In the genomic region with DNA sequence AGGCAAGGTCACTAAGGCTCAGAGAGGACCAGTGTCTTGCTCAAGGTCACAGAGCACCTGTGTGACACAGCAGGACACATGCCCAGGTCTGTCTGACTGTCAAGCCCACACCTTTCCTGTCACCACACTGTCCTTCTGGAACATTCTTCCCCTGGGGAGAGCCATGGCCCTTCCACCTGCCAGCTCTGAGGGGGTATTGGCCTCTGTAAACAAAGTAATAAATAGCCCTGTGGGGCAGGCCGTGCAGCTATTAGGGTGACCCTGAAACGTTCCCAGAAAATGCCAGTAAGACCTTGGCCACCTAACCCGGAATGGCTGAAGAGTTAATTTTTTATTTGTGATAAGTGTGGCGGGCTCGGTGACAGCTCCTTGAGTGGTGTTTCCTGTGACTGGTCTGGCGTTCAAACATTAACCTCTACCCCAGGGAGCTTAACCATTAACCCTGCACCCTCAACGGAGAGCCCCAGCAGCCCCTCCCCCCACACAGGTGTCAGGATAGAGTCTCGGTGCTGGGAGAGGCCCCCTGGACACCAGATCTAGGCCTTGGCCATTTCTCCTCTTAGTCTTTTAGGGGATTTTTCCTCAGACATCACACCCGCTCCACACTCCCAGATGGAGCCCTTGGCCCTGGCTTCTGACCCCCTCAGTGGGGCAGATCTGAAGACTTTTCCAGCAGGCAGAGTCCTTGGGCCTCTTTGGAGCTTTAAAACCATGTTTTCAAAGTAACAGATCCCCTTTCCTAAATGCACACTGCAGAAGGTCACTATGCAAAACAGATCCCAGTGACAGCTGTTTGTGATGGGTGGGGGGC, we compare ENCODE assay signal across 9 cellular contexts. TPM values are rescaled to one million over a fixed set of nuclear protein-coding genes. Genes with fewer than 3 reads are reported as not detected.
DNase-seq lines count a peak whose midpoint lies in the region; ATAC-seq and TF ChIP-seq lines count a peak whose summit lies in the region.
"Had no signal": no experiment of that assay in that cellular context is flagged by ENCODE, and none has a peak within 500 bp of the region (broad histone marks: within the 10 kb centered on the region; RNA-seq: fewer than 3 reads in every experiment).

No MANE protein-coding gene starts in this region.

- H2AFZ ChIP-seq in H9 (ENCODE audit: low read length) (no peak overlapping the region), neural progenitor cell (replicated peaks) (no peak overlapping the region)

- ATAC-seq in GM18517 (IDR thresholded peaks at IDR 0.05; ENCODE audit: unreplicated experiment): peak; percentile 92

- no peak overlapping the region for H3K23ac ChIP-seq in H9 (ENCODE audit: insufficient read length, low read depth, low read length)

- H2AK5ac ChIP-seq in H9 (ENCODE audit: insufficient read length, low read length): no peak overlapping the region

- H3K4me1 Mint-ChIP-seq in H9 (peaks cover 22 to 37% of the 10 kb centered on the region in 2 experiments), neural progenitor cell (peaks cover 23% of the 10 kb centered on the region)

- H3K9me3 ChIP-seq in H9 (ENCODE audit: control insufficient read depth, low read depth, low read length) (no peaks in the 10 kb centered on the region), muscle layer of duodenum (ENCODE audit: control insufficient read depth in 1 of 2, low read length in 2 of 2) (no peaks in the 10 kb centered on the region), neural progenitor cell (ENCODE audit: low read depth) (no peaks in the 10 kb centered on the region)

- no peaks in the 10 kb centered on the region for H3K23me2 ChIP-seq in H9 (ENCODE audit: insufficient read length, low read depth, low read length, poor library complexity, severe bottlenecking)

- H2BK120ac ChIP-seq in H9 (ENCODE audit: low read depth, low read length, poor library complexity, severe bottlenecking): no peak overlapping the region

- H3K79me1 ChIP-seq in H9 (ENCODE audit: insufficient read depth, low read depth, low read length, poor library complexity, severe bottlenecking): no peaks in the 10 kb centered on the region

- H3K4me3 Mint-ChIP-seq in H9 (no peak overlapping the region; a peak in 1 of 5 replicates), neural progenitor cell (no peak overlapping the region)

- H3K27ac Mint-ChIP-seq in H9: peak overlapping the region in 2 of 3 experiments; percentile 41 to 49; a peak in 3 of 7 replicates
- no peak overlapping the region for H3K27ac Mint-ChIP-seq in neural progenitor cell

- H3K9me3 Mint-ChIP-seq in H9 (no peaks in the 10 kb centered on the region; a peak in 1 of 5 replicates), neural progenitor cell (no peaks in the 10 kb centered on the region)

- no peak overlapping the region for H3T11ph ChIP-seq in H9 (ENCODE audit: low read length)

- H3K79me2 ChIP-seq in H9 (ENCODE audit: insufficient read depth, low read length): no peaks in the 10 kb centered on the region
- H3K79me2 ChIP-seq in neural progenitor cell (ENCODE audit: low read depth): no peaks in the 10 kb centered on the region

- no CpG with 5 or more reads among the region's 9 CpGs for WGBS in H9 (ENCODE audit: extremely low coverage, insufficient read length, low lambda C conversion rate)

- H4K91ac ChIP-seq in H9 (ENCODE audit: insufficient read length, low read depth, low read length): no peak overlapping the region

- H3K27ac ChIP-seq in H9 (ENCODE audit: insufficient read length, low read depth, low read length) (no peak overlapping the region), muscle layer of duodenum (ENCODE audit: low read length) (peak overlapping the region; percentile 13), neural progenitor cell (no peak overlapping the region), coronary artery (peak overlapping the region in 1 of 2 donors; percentile 68)

- TF ChIP-seq CTCF in H9 (conservative IDR thresholded peaks at IDR 0.05) (no peak), neural progenitor cell (IDR thresholded peaks at IDR 0.05) (no peak), coronary artery (IDR thresholded peaks at IDR 0.05) (no peak)

- H3K27me3 Mint-ChIP-seq in H9 (ENCODE audit: low read depth) (peaks cover 1% of the 10 kb centered on the region), neural progenitor cell (ENCODE audit: insufficient read depth, low read depth) (peaks cover 14% of the 10 kb centered on the region)

- H3K4me2 ChIP-seq in H9 (ENCODE audit: insufficient read depth, insufficient read length, low read length): no peak overlapping the region
- no peak overlapping the region for H3K4me2 ChIP-seq in neural progenitor cell

- H3K36me3 ChIP-seq in muscle layer of duodenum (ENCODE audit: control insufficient read depth in 1 of 2, insufficient read depth in 2 of 2, low read length in 2 of 2): no peaks in the 10 kb centered on the region
- H3K36me3 ChIP-seq in neural progenitor cell: no peaks in the 10 kb centered on the region

- no peak for DNase-seq in H9
- peak; percentile 31 for DNase-seq in NCI-H526 treated with DMSO at 0.1 percent for 48 hours (lab: John Stamatoyannopoulos, UW)
- DNase-seq in neural progenitor cell (ENCODE audit: low spot score): no peak
- DNase-seq in NOMO-1 treated with dmso at 0.1 percent for 144 hours (lab: John Stamatoyannopoulos, UW; ENCODE audit: unreplicated experiment): no peak
- DNase-seq in coronary artery (ENCODE audit: low spot score): no peak
- no peak for DNase-seq in stimulated activated CD4-positive, alpha-beta T cell treated with anti-CD3 and anti-CD28 coated beads, Interleukin-1b, Interleukin-23, amount 100 ng/mL, for 48 hours
- DNase-seq: COR-L47 had no signal

- H2BK15ac ChIP-seq in H9 (ENCODE audit: low read depth, low read length): no peak overlapping the region

- H3K4ac ChIP-seq in H9 (ENCODE audit: low read depth, low read length): no peak overlapping the region

- H2BK5ac ChIP-seq in H9 (ENCODE audit: insufficient read length, low read length): no peak overlapping the region

- H4K8ac ChIP-seq in H9 (replicated peaks; ENCODE audit: insufficient read length, low read depth, low read length): no peak overlapping the region

- H4K5ac ChIP-seq in H9 (ENCODE audit: insufficient read length, low read depth, low read length): no peak overlapping the region

- H3F3A ChIP-seq in neural progenitor cell (ENCODE audit: low read depth): no peaks in the 10 kb centered on the region

- no peak overlapping the region for H2BK12ac ChIP-seq in H9 (ENCODE audit: insufficient read length, low read depth, low read length)

- no peak overlapping the region for H3K56ac ChIP-seq in H9 (ENCODE audit: insufficient read length, low read depth, low read length)

- no peaks in the 10 kb centered on the region for H3K36me3 Mint-ChIP-seq in H9 (ENCODE audit: insufficient read depth in 1 of 3, low read depth in 3 of 3)
- H3K36me3 Mint-ChIP-seq in neural progenitor cell: no peaks in the 10 kb centered on the region

- H3K18ac ChIP-seq in H9 (ENCODE audit: insufficient read length, low read depth, low read length): no peak overlapping the region

- peaks cover 5% of the 10 kb centered on the region for H3K4me1 ChIP-seq in H9 (ENCODE audit: insufficient read depth, low read length)
- no peaks in the 10 kb centered on the region for H3K4me1 ChIP-seq in muscle layer of duodenum (ENCODE audit: control insufficient read depth in 1 of 2, insufficient read depth in 2 of 2, low read length in 2 of 2)
- peaks cover under 1% of the 10 kb centered on the region for H3K4me1 ChIP-seq in neural progenitor cell

- no peak overlapping the region for H3K14ac ChIP-seq in H9 (ENCODE audit: insufficient read depth, low read length)

- H2BK20ac ChIP-seq in H9 (ENCODE audit: low read depth, low read length, poor library complexity, severe bottlenecking): no peak overlapping the region

- no peak overlapping the region for H3K9ac ChIP-seq in H9 (ENCODE audit: extremely low read depth, insufficient read length, low read length)
- H3K9ac ChIP-seq in neural progenitor cell: no peak overlapping the region

- H3K27me3 ChIP-seq in H9 (ENCODE audit: insufficient read depth, low read length) (no peaks in the 10 kb centered on the region), muscle layer of duodenum (ENCODE audit: low read depth, low read length) (no peaks in the 10 kb centered on the region), neural progenitor cell (no peaks in the 10 kb centered on the region)

- H4K20me1 ChIP-seq in H9 (ENCODE audit: control insufficient read depth, insufficient read depth, insufficient read length) (no peaks in the 10 kb centered on the region), neural progenitor cell (ENCODE audit: low read depth) (no peaks in the 10 kb centered on the region)

- no peak overlapping the region for H3K4me3 ChIP-seq in muscle layer of duodenum (ENCODE audit: low read depth in 1 of 2, low read length in 2 of 2)
- H3K4me3 ChIP-seq in neural progenitor cell: no peak overlapping the region
- H3K4me3 ChIP-seq in coronary artery: no peak overlapping the region

RNA-seq across cellular contexts. Expression of gene SCTR, which starts 36.6 kb away (rescaled TPM):
- total RNA-seq in H9 (2021) (not detected in 2 replicates), neural progenitor cell (ENCODE audit: low replicate concordance) (not detected in 2 replicates)

RNA-seq across cellular contexts. Expression of gene TMEM37, which starts 56.0 kb away (rescaled TPM):
- total RNA-seq in H9 (2021) (4.2 and 4.8 TPM in 2 replicates), neural progenitor cell (ENCODE audit: low replicate concordance) (0.74 and 1.0 TPM in 2 replicates)

RNA-seq across cellular contexts. Expression of gene CFAP221, which starts 56.6 kb away (rescaled TPM):
- total RNA-seq in H9 (2021) (0.20 and 0.46 TPM in 2 replicates), neural progenitor cell (ENCODE audit: low replicate concordance) (0.74 and 1.5 TPM in 2 replicates)
